In the genomic region with DNA sequence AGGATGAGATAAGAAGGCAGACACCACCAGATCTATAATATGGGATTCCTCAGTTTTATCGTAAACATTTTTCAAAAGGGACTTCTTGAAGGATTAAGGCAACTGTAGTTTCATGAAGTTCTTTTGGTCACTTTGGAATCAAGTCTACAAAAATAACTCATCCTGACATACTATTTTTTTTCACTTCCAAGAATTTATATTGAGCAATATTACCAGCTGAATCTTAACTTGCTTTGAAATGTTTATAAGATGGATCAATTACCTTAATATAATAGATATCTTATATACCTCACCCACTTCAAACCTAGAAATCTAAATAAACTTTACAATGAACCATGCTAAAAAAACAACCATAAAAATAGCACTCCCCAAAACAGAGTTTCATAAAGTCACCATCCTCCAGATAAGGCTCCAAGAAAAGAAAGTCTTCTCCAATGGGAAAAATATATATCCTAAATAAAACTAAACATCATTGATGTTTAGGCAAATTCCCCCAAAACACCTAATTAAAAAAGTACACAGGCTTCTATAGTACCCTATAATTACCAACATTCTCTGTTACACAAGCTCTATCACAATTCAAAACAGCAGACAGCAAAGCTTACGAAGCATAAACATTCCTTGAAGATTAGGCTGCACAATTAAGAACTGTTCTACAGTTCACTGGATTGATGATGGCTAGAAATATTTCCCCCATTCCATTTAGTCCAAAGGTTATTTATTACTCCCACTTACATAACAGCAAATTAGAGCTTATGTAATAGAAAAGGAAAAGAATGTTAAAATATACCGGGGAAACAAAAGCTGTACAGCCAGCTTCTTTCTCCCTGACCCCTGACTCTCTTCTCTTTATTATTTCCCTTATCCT, we compare ENCODE assay signal across 11 cellular contexts. TPM values are rescaled to one million over a fixed set of nuclear protein-coding genes. Genes with fewer than 3 reads are reported as not detected.
DNase-seq lines count a peak whose midpoint lies in the region; ATAC-seq and TF ChIP-seq lines count a peak whose summit lies in the region.
"Had no signal": no experiment of that assay in that cellular context is flagged by ENCODE, and none has a peak within 500 bp of the region (broad histone marks: within the 10 kb centered on the region; RNA-seq: fewer than 3 reads in every experiment).

No MANE protein-coding gene starts in this region.

- intact Hi-C loops in stomach (cut with DNase I; ENCODE audit: low total_unique reads) = no loop called here

- no peak for TF ChIP-seq POLR2A in stomach (IDR thresholded peaks at IDR 0.05)

- no peak overlapping the region for H3K4me3 Mint-ChIP-seq in brain
- H3K4me3 Mint-ChIP-seq in activated T-cell treated with anti-CD3 and anti-CD28 coated beads, Interleukin-2, amount 50 U/mL, for 4 hours = no peak overlapping the region

- no peaks in the 10 kb centered on the region for H3K27me3 ChIP-seq in stomach

- ATAC-seq in activated T-cell treated with anti-CD3 and anti-CD28 coated beads, Interleukin-2, amount 50 U/mL, for 4 hours = no peak
- no peak for ATAC-seq in activated CD4-positive, CD25-positive, alpha-beta regulatory T cell treated with anti-CD3 and anti-CD28 coated beads, Interleukin-2, amount 50 U/mL, for 24 hours

- peak overlapping the region in 4 of 5 donors; percentile 0 to 68 (median 62) for H3K27ac ChIP-seq in stomach

- H3K27ac Mint-ChIP-seq in brain = peak overlapping the region in 3 of 5 experiments; percentile 31 to 75 (median 75)

- H3K4me1 Mint-ChIP-seq in brain = peaks cover 20% of the 10 kb centered on the region
- no peaks in the 10 kb centered on the region for H3K4me1 Mint-ChIP-seq in activated T-cell treated with anti-CD3 and anti-CD28 coated beads, Interleukin-2, amount 50 U/mL, for 4 hours (ENCODE audit: low read depth)

- H3K36me3 ChIP-seq in stomach = no peaks in the 10 kb centered on the region

- no peak for TF ChIP-seq EP300 in stomach (IDR thresholded peaks at IDR 0.05)

- H3K4me1 ChIP-seq in stomach = peaks cover 23 to 68% (median 47%) of the 10 kb centered on the region in 4 donors

- H3K9me3 Mint-ChIP-seq in brain = peaks cover 0 to 3% (median 0%) of the 10 kb centered on the region in 5 experiments
- H3K9me3 Mint-ChIP-seq in activated T-cell treated with anti-CD3 and anti-CD28 coated beads, Interleukin-2, amount 50 U/mL, for 4 hours = no peaks in the 10 kb centered on the region

- H3K27me3 Mint-ChIP-seq in brain = peaks cover 8% of the 10 kb centered on the region
- H3K27me3 Mint-ChIP-seq in activated T-cell treated with anti-CD3 and anti-CD28 coated beads, Interleukin-2, amount 50 U/mL, for 4 hours (ENCODE audit: low read depth) = peaks cover 6% of the 10 kb centered on the region

- DNase-seq in GM03348 (ENCODE audit: low spot score) (peak; percentile 60), kidney tubule cell (ENCODE audit: low spot score) (peak; percentile 59), stomach (no peak), NCI-H446 treated with DMSO at 0.1 percent for 48 hours (lab: John Stamatoyannopoulos, UW) (no peak), NCI-H1105 treated with DMSO at 0.1 percent for 48 hours (lab: John Stamatoyannopoulos, UW) (no peak)
- no peak for DNase-seq in activated T-cell treated with anti-CD3 and anti-CD28 coated beads, Interleukin-2, amount 50 U/mL, for 4 hours
- DNase-seq: activated naive CD4-positive, alpha-beta T cell treated with Interleukin-2 at 50 U/mL for 16 hours; OCI-M1 had no signal

- TF ChIP-seq CTCF in brain (conservative IDR thresholded peaks at IDR 0.05) = no peak
- no peak for TF ChIP-seq CTCF in stomach (IDR thresholded peaks at IDR 0.05)

- no peaks in the 10 kb centered on the region for H3K9me3 ChIP-seq in stomach

- H3K36me3 Mint-ChIP-seq in brain = no peaks in the 10 kb centered on the region
- no peaks in the 10 kb centered on the region for H3K36me3 Mint-ChIP-seq in activated T-cell treated with anti-CD3 and anti-CD28 coated beads, Interleukin-2, amount 50 U/mL, for 4 hours (ENCODE audit: insufficient read depth)

- H3K4me3 ChIP-seq in stomach = no peak overlapping the region
- H3K4me3 ChIP-seq: lung had no signal

- 31 to 44% (median 35%) methylated on average over 3 of the region's 3 CpGs for WGBS in stomach, 5 donors

RNA-seq across cellular contexts. Expression of gene UACA, which starts 49.6 kb away (rescaled TPM):
- polyA plus RNA-seq in brain (ENCODE audit: insufficient read depth, low read depth, low replicate concordance) (2.5 TPM), stomach (10 to 100 TPM; 24.7 to 34.3 (median 29.0) TPM)
- 100 to 1,000 TPM in 1 of 5 donors, 10 to 100 TPM in 3, 1 to 10 TPM in 1; 4.9 to 135 (median 48.1) TPM for total RNA-seq in stomach
- total RNA-seq in activated T-cell treated with anti-CD3 and anti-CD28 coated beads, Interleukin-2, amount 50 U/mL, for 4 hours = 1 to 10 TPM in 1 of 3 donors, under 1 TPM in 2; 0.33 to 1.1 (median 0.61) TPM

Comparison
In these comparisons a context has a peak if more than half of its experiments do, and no peak if none do; other contexts are left out.
1. DNase-seq: peak in GM03348 (single experiment) and kidney tubule cell (single experiment); none in stomach (single experiment), NCI-H446 treated with DMSO at 0.1 percent for 48 hours (single experiment), activated T-cell treated with anti-CD3 and anti-CD28 coated beads, Interleukin-2, amount 50 U/mL, for 4 hours (single experiment) and NCI-H1105 treated with DMSO at 0.1 percent for 48 hours (single experiment).